Comparison of ENCODE assay signal across 24 cellular contexts in genomic region chr4:150931005-150931404, GRCh38.
DNase-seq lines count a peak whose midpoint lies in the region; ATAC-seq and FAIRE-seq lines count a peak whose summit lies in the region.
"Had no signal": no experiment of that assay in that cellular context is flagged by ENCODE, and none has a peak within 500 bp of the region (broad histone marks: within the 10 kb centered on the region; RNA-seq: fewer than 3 reads in every experiment).

No MANE protein-coding gene starts in this region.

- H3K4me1 ChIP-seq in small intestine (ENCODE audit: control insufficient read depth in 2 of 2, insufficient read depth in 1 of 2, low read depth in 1 of 2, low read length in 1 of 2) = no peaks in the 10 kb centered on the region
- H3K4me1 ChIP-seq: A549; BE2C; BLaER1 treated with 17β-estradiol and CSF1 and Interleukin-3, amounts not matched to agents 10 nM and 100 nM had no signal

- H3K36me3 ChIP-seq in small intestine (ENCODE audit: control insufficient read depth in 2 of 2, insufficient read depth in 2 of 2, low read length in 2 of 2) = peaks cover 0 to under 1% of the 10 kb centered on the region in 2 donors
- H3K36me3 ChIP-seq: BE2C, HAP-1 had no signal

- H3K9me3 ChIP-seq in small intestine (ENCODE audit: control insufficient read depth, low read depth) = no peaks in the 10 kb centered on the region
- H3K9me3 ChIP-seq: A549; BE2C; BLaER1 treated with 17β-estradiol and CSF1 and Interleukin-3, amounts not matched to agents 10 nM and 100 nM; HAP-1 had no signal

- DNase-seq in small intestine = no peak
- no peak for DNase-seq in inferior parietal cortex (ENCODE audit: extremely low spot score)
- DNase-seq in NCI-H1048 (lab: John Stamatoyannopoulos, UW) = no peak
- DNase-seq: ACHN; AML-193; BE2C; CD4-positive, alpha-beta T cell; CD8-positive, alpha-beta memory T cell; DMS 273 treated with DMSO at 0.1 percent for 48 hours; DMS79; EL; GF-D8; GOT3 had no signal

- FAIRE-seq in A204.1 (lab: Jason Lieb, UNC) (peak; percentile 49), colon (lab: Jason Lieb, UNC) (peak; percentile 21), islet of Langerhans (lab: Jason Lieb, UNC) (peak; percentile 95), small intestine (lab: Jason Lieb, UNC) (peak; percentile 81)
- FAIRE-seq: A549, GM12891, GM18507, H54 had no signal

- no peaks in the 10 kb centered on the region for H3K27me3 ChIP-seq in small intestine (ENCODE audit: control insufficient read depth in 2 of 2, insufficient read depth in 2 of 2, low read length in 2 of 2)
- H3K27me3 ChIP-seq: BE2C; BLaER1 treated with 17β-estradiol and CSF1 and Interleukin-3, amounts not matched to agents 10 nM and 100 nM had no signal

- WGBS in small intestine, 3 donors = 90 to 93% (median 91%) methylated on average over 2 of the region's 2 CpGs

- no peak for ATAC-seq in HG03571 (IDR thresholded peaks at IDR 0.05; ENCODE audit: unreplicated experiment)
- ATAC-seq: A549 had no signal

- H3K27ac ChIP-seq in small intestine (ENCODE audit: low read depth in 1 of 2, low read length in 1 of 2) = no peak overlapping the region
- H3K27ac ChIP-seq: 22Rv1; A549; BLaER1 treated with 17β-estradiol and CSF1 and Interleukin-3, amounts not matched to agents 10 nM and 100 nM had no signal

- H3K4me3 ChIP-seq in small intestine (ENCODE audit: low read depth in 1 of 2, low read length in 2 of 2) = no peak overlapping the region
- H3K4me3 ChIP-seq: A549; BLaER1 treated with 17β-estradiol and CSF1 and Interleukin-3, amounts not matched to agents 10 nM and 100 nM; HAP-1 had no signal
